ENCODE assay signal across 26 cellular contexts in genomic region chr11:34601609-34602008, GRCh38. TPM values are rescaled to one million over a fixed set of nuclear protein-coding genes. Genes with fewer than 3 reads are reported as not detected.
DNase-seq lines count a peak whose midpoint lies in the region; ATAC-seq and TF ChIP-seq lines count a peak whose summit lies in the region.
"Had no signal": no experiment of that assay in that cellular context is flagged by ENCODE, and none has a peak within 500 bp of the region (broad histone marks: within the 10 kb centered on the region; RNA-seq: fewer than 3 reads in every experiment).

No MANE protein-coding gene starts in this region.

- WGBS in upper lobe of left lung, 2 donors = 71 to 79% methylated on average over 3 to 5 of the region's 5 CpGs

- H3K9me3 ChIP-seq in PC-9 (ENCODE audit: insufficient read depth, low read depth) (peaks cover 10% of the 10 kb centered on the region; the same call in 1 of the 2 replicates), mucosa of rectum (ENCODE audit: control insufficient read depth in 2 of 2, low read length in 2 of 2) (no peaks in the 10 kb centered on the region), upper lobe of left lung (no peaks in the 10 kb centered on the region)
- H3K9me3 ChIP-seq: esophagus muscularis mucosa, SJSA1, spleen, thoracic aorta had no signal

- intact Hi-C loops in PC-9 (cut with micrococcal nuclease; ENCODE audit: unreplicated experiment) = no loop called here

- no peak for TF ChIP-seq POLR2A in upper lobe of left lung (IDR thresholded peaks at IDR 0.05)

- H2AFZ ChIP-seq in PC-9 = no peak overlapping the region

- TF ChIP-seq CTCF in PC-9 (conservative IDR thresholded peaks at IDR 0.05) (no peak), upper lobe of left lung (IDR thresholded peaks at IDR 0.05) (no peak)

- no TSS peak for BruUV-seq in PC-9 (replicated peaks; lab: Mats Ljungman, UMichigan)

- H3K4me1 ChIP-seq in PC-9 (replicated peaks; ENCODE audit: insufficient read depth) (peaks cover 67% of the 10 kb centered on the region), mucosa of rectum (ENCODE audit: control insufficient read depth in 2 of 2, insufficient read depth in 2 of 2, low read length in 2 of 2) (peaks cover 43 to 71% of the 10 kb centered on the region in 2 donors), upper lobe of left lung (peaks cover 18 to 44% (median 32%) of the 10 kb centered on the region in 4 donors)

- no peaks in the 10 kb centered on the region for H3K27me3 ChIP-seq in PC-9 (ENCODE audit: insufficient read depth, low read depth)
- H3K27me3 ChIP-seq in mucosa of rectum (ENCODE audit: control insufficient read depth in 2 of 2, insufficient read depth in 2 of 2, low read length in 2 of 2) = no peaks in the 10 kb centered on the region
- no peaks in the 10 kb centered on the region for H3K27me3 ChIP-seq in upper lobe of left lung
- H3K27me3 ChIP-seq: brain microvascular endothelial cell, esophagus muscularis mucosa, SJSA1, spleen had no signal

- H3F3A ChIP-seq in PC-9 (ENCODE audit: insufficient read depth, low read depth) = peaks cover 61% of the 10 kb centered on the region

- no peaks in the 10 kb centered on the region for H3K36me3 ChIP-seq in PC-9 (ENCODE audit: low read depth)
- no peaks in the 10 kb centered on the region for H3K36me3 ChIP-seq in mucosa of rectum (ENCODE audit: control insufficient read depth in 2 of 2, insufficient read depth in 2 of 2, low read length in 2 of 2)
- H3K36me3 ChIP-seq in upper lobe of left lung = no peaks in the 10 kb centered on the region
- H3K36me3 ChIP-seq: brain microvascular endothelial cell, esophagus muscularis mucosa, SJSA1, spleen, thoracic aorta had no signal

- H3K9me2 ChIP-seq in PC-9 (ENCODE audit: insufficient read depth) = no peaks in the 10 kb centered on the region

- no peak for ATAC-seq in upper lobe of left lung (ENCODE audit: low FRiP score in 2 of 2)
- ATAC-seq: stimulated activated memory B cell treated with anti-CD40 and anti-IgM and Interleukin-4, amounts not matched to agents 10 μg/mL and 1 μg/mL and 100 μg/mL, for 72 hours had no signal

- DNase-seq in PC-9 (no peak), epithelial cell of prostate (ENCODE audit: low read depth, low spot score) (no peak), upper lobe of left lung (no peak), D341Med (ENCODE audit: low spot score) (no peak), NAMALWA (ENCODE audit: low spot score) (no peak), NCI-H526 (lab: John Stamatoyannopoulos, UW) (no peak)
- DNase-seq: activated CD4-positive, alpha-beta T cell treated with anti-CD3 and anti-CD28 coated beads for 48 hours; activated T-cell treated with anti-CD3 and anti-CD28 coated beads, Interleukin-2, amount 50 U/mL, for 24 hours; brain microvascular endothelial cell; CD4-positive, alpha-beta T cell; effector memory CD4-positive, alpha-beta T cell; HCEC 1CT; hippocampal formation; left ventricle myocardium superior; NCI-H1417 treated with DMSO at 0.1 percent for 48 hours; NCI-H446; nucleus accumbens; spleen; stimulated activated CD4-positive, alpha-beta T cell treated with anti-CD3 and anti-CD28 coated beads, Interleukin-4, amount 100 ng/mL, for 1 hour had no signal

- H3K4me2 ChIP-seq in PC-9 = no peak overlapping the region

- H3K79me2 ChIP-seq in PC-9 (ENCODE audit: low read depth) = no peaks in the 10 kb centered on the region

- no peak for TF ChIP-seq EP300 in upper lobe of left lung (IDR thresholded peaks at IDR 0.05)

- H3K27ac ChIP-seq in PC-9 = 0 out of 2 replicates have a peak overlapping the region, but pooled peaks have one; percentile 91
- peak overlapping the region; percentile 100 for H3K27ac ChIP-seq in epithelial cell of prostate
- peak overlapping the region; percentile 97 to 98 for H3K27ac ChIP-seq in mucosa of rectum (ENCODE audit: low read depth in 2 of 2, low read length in 2 of 2)
- H3K27ac ChIP-seq in upper lobe of left lung = peak overlapping the region; percentile 66 to 77 (median 74)
- H3K27ac ChIP-seq: brain microvascular endothelial cell, esophagus muscularis mucosa, spleen, thoracic aorta had no signal

- H4K20me1 ChIP-seq in PC-9 (ENCODE audit: insufficient read depth) = no peaks in the 10 kb centered on the region

- H3K4me3 ChIP-seq in PC-9 (no peak overlapping the region), mucosa of rectum (ENCODE audit: low read length in 2 of 2) (peak overlapping the region; percentile 20 to 41), upper lobe of left lung (no peak overlapping the region)
- H3K4me3 ChIP-seq: esophagus muscularis mucosa, SJSA1, spleen, thoracic aorta had no signal

- POLR2A ChIA-PET in PC-9 (lab: Charles Lee; ENCODE audit: unreplicated experiment) = interaction anchor here (1.5 kb wide), 1 partner anchor 19 kb away, joined by 22 read pairs; the partner anchor contains the start of gene EHF

- peak overlapping the region; percentile 24 to 78 for H3K9ac ChIP-seq in mucosa of rectum (ENCODE audit: low read depth in 1 of 2, low read length in 2 of 2)

- CTCF ChIA-PET in PC-9 (lab: Charles Lee) = interaction anchor here (0.7 kb wide), 1 partner anchor 134 kb away, joined by 5 read pairs; no protein-coding TSS in a partner anchor

RNA-seq across cellular contexts. Expression of gene EHF, which starts 19.3 kb away (rescaled TPM):
- total RNA-seq in PC-9 (2021) (85.7 and 118 TPM in 2 replicates), upper lobe of left lung (100 to 1,000 TPM in 1 of 6 donors, 10 to 100 TPM in 5; 31.8 to 122 (median 57.7) TPM)
- total RNA-seq: activated CD8-positive, alpha-beta memory T cell treated with anti-CD3 and anti-CD28 coated beads for 36 hours; CD4-positive, alpha-beta T cell; SJSA1; T-helper 1 cell treated with Interleukin-12 subunit alpha and Interleukin-12 subunit beta and Interleukin-4 antibody, amounts not matched to agents 30 ng/mL and 1 ng/mL, for 36 hours had no signal

Comparison
In these comparisons a context has a peak if more than half of its experiments do, and no peak if none do; other contexts are left out.
1. H3K4me3 ChIP-seq: peak in mucosa of rectum (2 of 2); none in PC-9 (single experiment) and upper lobe of left lung (0 of 4).
2. Peak in every context shown above with its lines, with median percentiles within 50 percentile points of each other: H3K27ac ChIP-seq.